Comparison of ENCODE assay signal across 12 cellular contexts in the genomic region with DNA sequence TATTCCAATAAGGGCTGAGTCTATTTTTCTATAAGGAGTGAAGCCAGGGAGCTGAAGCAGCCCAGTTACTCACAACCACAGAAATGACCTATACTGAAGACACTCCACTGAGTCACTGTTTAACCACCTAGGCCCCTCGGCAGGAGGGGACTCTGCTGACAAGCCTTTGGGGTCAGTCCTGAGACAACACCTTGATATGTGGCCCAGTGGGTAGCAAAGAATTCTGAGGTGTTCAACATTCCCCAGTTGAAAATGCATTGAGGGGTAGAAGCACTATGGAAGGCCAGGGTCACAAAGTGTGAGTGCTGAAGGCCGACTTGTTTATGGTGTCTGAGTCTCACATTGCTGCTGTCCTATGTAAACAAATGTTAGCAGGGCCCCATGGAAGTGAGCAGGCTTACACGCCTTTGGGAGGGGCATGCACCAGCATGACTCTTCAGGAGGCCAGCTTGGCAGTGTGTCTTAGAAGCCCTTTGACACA.
DNase-seq lines count a peak whose midpoint lies in the region; ATAC-seq, FAIRE-seq and TF ChIP-seq lines count a peak whose summit lies in the region.
"Had no signal": no experiment of that assay in that cellular context is flagged by ENCODE, and none has a peak within 500 bp of the region (broad histone marks: within the 10 kb centered on the region; RNA-seq: fewer than 3 reads in every experiment).

No MANE protein-coding gene starts in this region.

- H3K4me1 Mint-ChIP-seq in Calu3 (ENCODE audit: low read depth, unreplicated experiment) = no peaks in the 10 kb centered on the region

- CTCF ChIA-PET in Calu3 (lab: Charles Lee) = no interaction called here

- no peak overlapping the region for H3K23ac ChIP-seq in mesendoderm (ENCODE audit: low read length)

- H3K4me1 ChIP-seq in mesendoderm (ENCODE audit: control insufficient read depth, low read depth, low read length) = no peaks in the 10 kb centered on the region

- no peak overlapping the region for H3K18ac ChIP-seq in mesendoderm (ENCODE audit: low read length)

- H3K36me3 ChIP-seq in bronchial epithelial cell (ENCODE audit: control insufficient read depth, insufficient read depth, low read length) = no peaks in the 10 kb centered on the region
- H3K36me3 ChIP-seq in mesendoderm (ENCODE audit: control insufficient read depth, insufficient read depth, low read length) = no peaks in the 10 kb centered on the region

- no peak overlapping the region for H2BK5ac ChIP-seq in mesendoderm (ENCODE audit: low read length)

- no peak overlapping the region for H2BK15ac ChIP-seq in mesendoderm (replicated peaks; ENCODE audit: low read depth)

- no peak overlapping the region for H3K9ac ChIP-seq in mesendoderm (ENCODE audit: low read length)

- H3K4me3 ChIP-seq in bronchial epithelial cell (ENCODE audit: low read depth, low read length) (no peak overlapping the region), mesendoderm (ENCODE audit: low read length) (no peak overlapping the region)

- H3K27ac Mint-ChIP-seq in Calu3 (ENCODE audit: unreplicated experiment) = no peak overlapping the region
- H3K27ac Mint-ChIP-seq: CD8-positive, alpha-beta T cell had no signal

- H3K4me2 ChIP-seq in mesendoderm (ENCODE audit: low read length) = no peak overlapping the region

- no peaks in the 10 kb centered on the region for H3K79me2 ChIP-seq in mesendoderm (ENCODE audit: control insufficient read depth, insufficient read depth, low read length)

- H3K27me3 ChIP-seq in bronchial epithelial cell (ENCODE audit: control insufficient read depth, insufficient read depth, low read length) = no peaks in the 10 kb centered on the region
- no peaks in the 10 kb centered on the region for H3K27me3 ChIP-seq in mesendoderm (ENCODE audit: insufficient read depth, low read length, poor library complexity)

- H3K4me3 Mint-ChIP-seq in Calu3 (ENCODE audit: low read depth, unreplicated experiment) = no peak overlapping the region
- H3K4me3 Mint-ChIP-seq: CD8-positive, alpha-beta T cell had no signal

- TF ChIP-seq CTCF in Calu3 (IDR thresholded peaks at IDR 0.05; ENCODE audit: unreplicated experiment) (no peak), bronchial epithelial cell (IDR thresholded peaks at IDR 0.05; ENCODE audit: insufficient read depth, low read length, severe bottlenecking) (no peak)

- H3K27ac ChIP-seq in mesendoderm (ENCODE audit: low read depth, low read length) = no peak overlapping the region

- no peak overlapping the region for H2BK120ac ChIP-seq in mesendoderm (ENCODE audit: low read depth, low read length)

- WGBS in mesendoderm (ENCODE audit: extremely low coverage, insufficient coverage, low lambda C conversion rate) = no CpG with 5 or more reads among the region's 3 CpGs

- no peaks in the 10 kb centered on the region for H3K36me3 Mint-ChIP-seq in Calu3 (ENCODE audit: insufficient read depth, unreplicated experiment)
- H3K36me3 Mint-ChIP-seq: CD8-positive, alpha-beta T cell had no signal

- no peak for ATAC-seq in GM18511 (IDR thresholded peaks at IDR 0.05; ENCODE audit: unreplicated experiment)
- ATAC-seq: CD8-positive, alpha-beta T cell had no signal

- no peak overlapping the region for H4K5ac ChIP-seq in mesendoderm (ENCODE audit: low read length)

- H4K8ac ChIP-seq in mesendoderm (ENCODE audit: low read depth, low read length) = no peak overlapping the region

- intact Hi-C loops in Calu3 (cut with micrococcal nuclease; ENCODE audit: unreplicated experiment) = no loop called here

- no TSS peak for BruUV-seq in Calu3 (replicated peaks; lab: Mats Ljungman, UMichigan)

- no peak overlapping the region for H2AK5ac ChIP-seq in mesendoderm (ENCODE audit: low read length)

- no peak overlapping the region for H3K56ac ChIP-seq in mesendoderm (ENCODE audit: low read length)

- H3K9me3 Mint-ChIP-seq in Calu3 (ENCODE audit: low read depth, unreplicated experiment) = no peaks in the 10 kb centered on the region
- H3K9me3 Mint-ChIP-seq: CD8-positive, alpha-beta T cell had no signal

- no peaks in the 10 kb centered on the region for H3K79me1 ChIP-seq in mesendoderm (ENCODE audit: low read length)

- no peak overlapping the region for H3K4ac ChIP-seq in mesendoderm (ENCODE audit: low read depth, low read length)

- FAIRE-seq in bronchial epithelial cell (lab: Jason Lieb, UNC) = no peak

- H3K27me3 Mint-ChIP-seq in Calu3 (ENCODE audit: unreplicated experiment) = no peaks in the 10 kb centered on the region

- peak; percentile 14 for DNase-seq in Calu3
- DNase-seq in LHCN-M2 (ENCODE audit: low read depth) = peak; percentile 26
- peak; percentile 96 for DNase-seq in bronchial epithelial cell (ENCODE audit: low read depth)
- peak; percentile 48 for DNase-seq in mesendoderm
- no peak for DNase-seq in NCI-H82 (lab: John Stamatoyannopoulos, UW)
- DNase-seq in activated CD4-positive, alpha-beta T cell treated with anti-CD3 and anti-CD28 coated beads, Interleukin-2, amount 50 U/mL, for 1 hour = no peak
- no peak for DNase-seq in NCI-H1048 (lab: John Stamatoyannopoulos, UW)
- DNase-seq: CD8-positive, alpha-beta T cell; NCI-H2081; posterior cingulate gyrus; T-helper 2 cell had no signal

Comparison
In these comparisons a context has a peak if more than half of its experiments do, and no peak if none do; other contexts are left out.
1. DNase-seq: peak in Calu3 (single experiment), LHCN-M2 (single experiment), bronchial epithelial cell (single experiment) and mesendoderm (single experiment); none in NCI-H82 (single experiment), activated CD4-positive, alpha-beta T cell treated with anti-CD3 and anti-CD28 coated beads, Interleukin-2, amount 50 U/mL, for 1 hour (single experiment) and NCI-H1048 (single experiment).